Comparison of ENCODE assay signal across 17 cellular contexts in the genomic region with DNA sequence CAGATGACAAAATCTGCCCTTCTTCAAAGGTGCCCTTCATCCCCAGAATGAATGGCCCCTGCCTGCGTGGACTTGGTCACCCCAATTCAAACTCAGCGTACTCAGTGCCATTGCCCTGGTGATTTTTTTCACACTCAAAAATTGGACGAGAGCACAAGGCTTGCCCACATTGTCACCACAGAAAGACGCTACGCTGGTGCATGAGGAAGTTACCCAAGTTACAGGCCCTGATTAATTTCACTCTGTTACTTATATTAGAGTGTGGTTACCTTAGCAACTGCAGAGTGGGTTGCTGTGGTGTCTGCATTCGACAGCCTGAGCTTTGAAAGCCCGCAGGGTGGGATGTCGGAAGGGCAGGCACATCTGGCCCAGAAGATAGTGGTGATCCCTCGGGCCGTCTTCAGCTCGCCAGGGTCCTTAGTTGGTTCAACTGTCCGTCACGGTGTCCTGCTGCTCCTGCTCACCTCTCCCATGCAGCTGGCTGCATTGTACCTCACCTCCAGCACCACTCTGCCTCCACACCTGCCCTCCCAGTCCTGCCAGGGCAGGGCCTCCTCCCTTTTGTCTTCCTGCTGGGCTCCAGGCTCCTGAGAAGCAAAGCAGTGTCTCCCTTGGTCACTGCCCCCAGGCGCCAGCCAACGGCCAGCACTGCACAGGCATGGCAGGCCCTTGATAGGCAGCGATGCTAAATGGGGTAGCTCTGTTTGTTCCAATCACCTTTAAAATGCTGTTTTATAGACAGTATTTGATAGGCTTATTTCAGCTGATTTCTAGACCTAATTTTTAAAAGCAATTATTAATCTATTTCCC.
"Had no signal": no experiment of that assay in that cellular context is flagged by ENCODE, and none has a peak within 500 bp of the region (broad histone marks: within the 10 kb centered on the region; RNA-seq: fewer than 3 reads in every experiment).

No MANE protein-coding gene starts in this region.

- H3K36me3 Mint-ChIP-seq: natural killer cell; stimulated activated effector memory CD8-positive, alpha-beta T cell treated with anti-CD3 and anti-CD28 coated beads, Interleukin-12 subunit alpha, Interleukin-12 subunit beta, amount 100 ng/mL, for 72 hours had no signal

- H3K27ac Mint-ChIP-seq: activated CD4-positive, alpha-beta T cell treated with anti-CD3 and anti-CD28 coated beads, Interleukin-2, amount 10 ng/mL, durations not matched to agents 24 days and 14 days; activated CD8-positive, alpha-beta T cell treated with anti-CD3 and anti-CD28 coated beads, Interleukin-2, amount 10 ng/mL, durations not matched to agents 7 days and 5 days; activated naive CD8-positive, alpha-beta T cell treated with anti-CD3 and anti-CD28 coated beads, Interleukin-2, amount 50 U/mL, for 24 hours; activated T-helper 1 cell treated with anti-CD3 and anti-CD28 coated beads, Interleukin-12 subunit alpha, Interleukin-12 subunit beta, Interleukin-2, Interleukin-4 antibody, amounts not matched to agents 30 ng/mL and 10 ng/mL and 1 ng/mL, durations not matched to agents 14 hours and 24 hours and 36 hours; mesothelial cell of epicardium; natural killer cell; stimulated activated effector memory CD8-positive, alpha-beta T cell treated with anti-CD3 and anti-CD28 coated beads, Interleukin-12 subunit alpha, Interleukin-12 subunit beta, amount 100 ng/mL, for 72 hours had no signal

- H3K4me1 Mint-ChIP-seq: activated CD4-positive, alpha-beta T cell treated with anti-CD3 and anti-CD28 coated beads, Interleukin-2, amount 10 ng/mL, durations not matched to agents 24 days and 14 days; activated naive CD8-positive, alpha-beta T cell treated with anti-CD3 and anti-CD28 coated beads, Interleukin-2, amount 50 U/mL, for 24 hours; mesothelial cell of epicardium; stimulated activated effector memory CD8-positive, alpha-beta T cell treated with anti-CD3 and anti-CD28 coated beads, Interleukin-12 subunit alpha, Interleukin-12 subunit beta, amount 100 ng/mL, for 72 hours; stimulated activated naive CD8-positive, alpha-beta T cell treated with anti-CD3 and anti-CD28 coated beads, Interleukin-15, amount 100 ng/mL, for 72 hours had no signal

- H3K27me3 Mint-ChIP-seq: activated CD4-positive, alpha-beta T cell treated with anti-CD3 and anti-CD28 coated beads, Interleukin-2, amount 10 ng/mL, durations not matched to agents 24 days and 14 days; activated naive CD8-positive, alpha-beta T cell treated with anti-CD3 and anti-CD28 coated beads, Interleukin-2, amount 50 U/mL, for 24 hours had no signal

- H3K4me3 Mint-ChIP-seq: activated CD4-positive, alpha-beta T cell treated with anti-CD3 and anti-CD28 coated beads, Interleukin-2, amount 10 ng/mL, durations not matched to agents 24 days and 14 days; activated CD8-positive, alpha-beta T cell treated with anti-CD3 and anti-CD28 coated beads, Interleukin-2, amount 10 ng/mL, durations not matched to agents 7 days and 5 days; activated naive CD8-positive, alpha-beta T cell treated with anti-CD3 and anti-CD28 coated beads, Interleukin-2, amount 50 U/mL, for 24 hours; activated T-helper 1 cell treated with anti-CD3 and anti-CD28 coated beads, Interleukin-12 subunit alpha, Interleukin-12 subunit beta, Interleukin-2, Interleukin-4 antibody, amounts not matched to agents 30 ng/mL and 10 ng/mL and 1 ng/mL, durations not matched to agents 14 hours and 24 hours and 36 hours; mesothelial cell of epicardium; natural killer cell; stimulated activated effector memory CD8-positive, alpha-beta T cell treated with anti-CD3 and anti-CD28 coated beads, Interleukin-12 subunit alpha, Interleukin-12 subunit beta, amount 100 ng/mL, for 72 hours; stimulated activated naive CD8-positive, alpha-beta T cell treated with anti-CD3 and anti-CD28 coated beads, Interleukin-15, amount 100 ng/mL, for 72 hours had no signal

- H3K9me3 Mint-ChIP-seq: activated CD4-positive, alpha-beta T cell treated with anti-CD3 and anti-CD28 coated beads, Interleukin-2, amount 10 ng/mL, durations not matched to agents 24 days and 14 days had no signal

- DNase-seq: activated CD4-positive, alpha-beta T cell treated with anti-CD3 and anti-CD28 coated beads, Interleukin-2, amount 10 ng/mL, durations not matched to agents 24 days and 14 days; activated CD8-positive, alpha-beta T cell treated with anti-CD3 and anti-CD28 coated beads, Interleukin-2, amount 10 ng/mL, durations not matched to agents 7 days and 5 days; activated gamma-delta T cell; activated naive CD4-positive, alpha-beta T cell treated with anti-CD3 and anti-CD28 coated beads, Interleukin-2, amount 50 U/mL, for 16 hours; activated naive CD8-positive, alpha-beta T cell treated with anti-CD3 and anti-CD28 coated beads, Interleukin-2, amount 50 U/mL, for 24 hours; cortex of kidney; heart right ventricle; left ventricle myocardium inferior; mammary epithelial cell; natural killer cell; small intestine; stimulated activated CD4-positive, alpha-beta T cell treated with anti-CD3 and anti-CD28 coated beads, Interleukin-2, amount 100 ng/mL, for 24 hours; stimulated activated naive CD8-positive, alpha-beta T cell treated with anti-CD3 and anti-CD28 coated beads, Interleukin-15, amount 100 ng/mL, for 72 hours had no signal

- H3K4me3 ChIP-seq: heart right ventricle, left ventricle myocardium inferior, tibial artery had no signal
